Comparison of ENCODE assay signal across 8 cellular contexts in the genomic region with DNA sequence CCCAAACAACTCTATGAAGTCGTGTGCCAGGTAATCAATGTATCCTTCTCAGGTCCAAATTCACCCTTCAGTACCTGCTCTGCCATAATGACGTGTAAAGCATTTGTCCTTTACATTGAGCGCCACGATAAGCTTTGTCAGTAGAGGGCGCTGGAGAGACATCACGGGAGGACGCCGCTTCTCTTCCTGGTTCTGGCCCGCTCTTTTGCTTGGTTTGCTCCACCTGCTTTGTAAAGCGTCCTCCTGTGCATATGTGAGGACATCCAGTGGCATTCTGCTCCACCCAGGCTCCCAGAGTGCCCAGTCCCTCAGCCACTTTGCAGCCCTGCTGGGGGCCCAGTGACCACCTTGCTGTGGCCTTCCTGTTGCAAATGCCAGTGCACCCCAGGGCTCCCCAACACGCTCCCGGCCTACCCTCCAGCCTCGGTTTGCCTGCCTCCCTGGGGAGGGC.
DNase-seq lines count a peak whose midpoint lies in the region; ATAC-seq, FAIRE-seq and TF ChIP-seq lines count a peak whose summit lies in the region.

No MANE protein-coding gene starts in this region.

- H3K36me3 ChIP-seq in SK-N-SH (replicated peaks in 1 of 2; ENCODE audit: control insufficient read depth in 1 of 2, insufficient read depth in 2 of 2, low read length in 1 of 2) (no peaks in the 10 kb centered on the region), MG63 (no peaks in the 10 kb centered on the region)

- no peaks in the 10 kb centered on the region for H3F3A ChIP-seq in SK-N-SH (replicated peaks; ENCODE audit: insufficient read depth)

- H3K4me2 ChIP-seq in SK-N-SH, result no peak overlapping the region

- TF ChIP-seq CTCF in HL-60 (IDR thresholded peaks at IDR 0.05; ENCODE audit: insufficient read depth, low read length), result peak; percentile 90
- peak; percentile 59 for TF ChIP-seq CTCF in SK-N-SH (IDR thresholded peaks at IDR 0.05)
- peak; percentile 64 for TF ChIP-seq CTCF in fibroblast of mammary gland (conservative IDR thresholded peaks at IDR 0.05; ENCODE audit: control insufficient read depth, insufficient read depth, low read depth, low read length)

- no peaks in the 10 kb centered on the region for H3K79me2 ChIP-seq in SK-N-SH (ENCODE audit: insufficient read depth)

- no peak overlapping the region for H3K9ac ChIP-seq in SK-N-SH

- no peak overlapping the region for H3K27ac ChIP-seq in HL-60 (replicated peaks)
- H3K27ac ChIP-seq in SK-N-SH (ENCODE audit: low read depth in 2 of 2, low read length in 1 of 2), result no peak overlapping the region

- no peaks in the 10 kb centered on the region for H3K9me3 ChIP-seq in SK-N-SH
- H3K9me3 ChIP-seq in MG63, result no peaks in the 10 kb centered on the region

- H3K27me3 ChIP-seq in HL-60 (ENCODE audit: insufficient read depth, poor library complexity, severe bottlenecking) (no peaks in the 10 kb centered on the region), SK-N-SH (ENCODE audit: insufficient read depth) (peaks cover 5% of the 10 kb centered on the region; the same call in 1 of the 2 replicates), MG63 (no peaks in the 10 kb centered on the region)

- WGBS in SK-N-SH (ENCODE audit: low lambda C conversion rate), result 15% methylated on average over 10 of the region's 13 CpGs

- H3K4me3 ChIP-seq in HL-60 (replicated peaks; ENCODE audit: insufficient read depth, low read length) (no peak overlapping the region), SK-N-SH (ENCODE audit: low read depth in 2 of 2, low read length in 1 of 2) (no peak overlapping the region), fibroblast of mammary gland (ENCODE audit: control insufficient read depth, low read depth, low read length) (no peak overlapping the region), MG63 (no peak overlapping the region)

- H3K9me2 ChIP-seq in SK-N-SH, result no peaks in the 10 kb centered on the region

- POLR2A ChIA-PET in SK-N-SH (lab: Yijun Ruan, JAX), result no interaction called here

- H3K4me1 ChIP-seq in SK-N-SH (ENCODE audit: control insufficient read depth in 1 of 2, insufficient read depth in 2 of 2, low read depth in 1 of 2, low read length in 1 of 2), result no peaks in the 10 kb centered on the region

- H4K20me1 ChIP-seq in SK-N-SH (ENCODE audit: insufficient read depth), result no peaks in the 10 kb centered on the region

- TF ChIP-seq RAD21 in SK-N-SH (IDR thresholded peaks at IDR 0.05; ENCODE audit: low read length), result peak; percentile 43

- DNase-seq in stimulated activated CD4-positive, alpha-beta T cell treated with anti-CD3 and anti-CD28 coated beads, Interleukin-12 subunit alpha, Interleukin-12 subunit beta, amount 100 ng/mL, for 48 hours (ENCODE audit: low read depth in 2 of 3, low spot score in 1 of 3), result peak; percentile 29 to 38 (median 30)
- DNase-seq in stimulated activated CD4-positive, alpha-beta T cell treated with anti-CD3 and anti-CD28 coated beads, Interleukin-4, amount 100 ng/mL, for 4 hours, result no peak
- DNase-seq in HL-60 (ENCODE audit: low read depth in 1 of 2, low spot score in 1 of 2), result peak; percentile 57 to 84
- DNase-seq in SK-N-SH, result peak; percentile 45
- DNase-seq in fibroblast of mammary gland (ENCODE audit: low read depth), result peak; percentile 28
- peak; percentile 59 for DNase-seq in stimulated activated naive CD8-positive, alpha-beta T cell treated with anti-CD3 and anti-CD28 coated beads, Interleukin-15, Interleukin-2, amounts not matched to agents 100 U/mL and 50 U/mL, for 24 hours
- no peak for DNase-seq in MG63
- no peak for DNase-seq in urothelium cell line (ENCODE audit: low spot score)

- TF ChIP-seq EP300 in SK-N-SH (IDR thresholded peaks at IDR 0.05; ENCODE audit: borderline replicate concordance in 1 of 2, low read depth in 1 of 2, low read length in 1 of 2), result no peak

- H2AFZ ChIP-seq in SK-N-SH (ENCODE audit: low read depth), result no peak overlapping the region

- CTCF ChIA-PET in SK-N-SH (lab: Yijun Ruan, JAX), result interaction anchor here (0.8 to 1.5 kb wide), 5 partner anchors 12 to 133 kb away, joined by 3 to 6 read pairs (median 4); no protein-coding TSS in a partner anchor

- FAIRE-seq in urothelium cell line (lab: Jason Lieb, UNC), result no peak

- no peak for ATAC-seq in stimulated activated naive CD8-positive, alpha-beta T cell treated with anti-CD3 and anti-CD28 coated beads, Interleukin-15, Interleukin-2, amounts not matched to agents 100 U/mL and 50 U/mL, for 24 hours

TF ChIP-seq in SK-N-SH, 30 proteins besides CTCF, POLR2A, EP300 and RAD21:
- TF ChIP-seq, protein P1, sequence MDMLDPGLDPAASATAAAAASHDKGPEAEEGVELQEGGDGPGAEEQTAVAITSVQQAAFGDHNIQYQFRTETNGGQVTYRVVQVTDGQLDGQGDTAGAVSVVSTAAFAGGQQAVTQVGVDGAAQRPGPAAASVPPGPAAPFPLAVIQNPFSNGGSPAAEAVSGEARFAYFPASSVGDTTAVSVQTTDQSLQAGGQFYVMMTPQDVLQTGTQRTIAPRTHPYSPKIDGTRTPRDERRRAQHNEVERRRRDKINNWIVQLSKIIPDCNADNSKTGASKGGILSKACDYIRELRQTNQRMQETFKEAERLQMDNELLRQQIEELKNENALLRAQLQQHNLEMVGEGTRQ (IDR thresholded peaks at IDR 0.05; ENCODE audit: borderline replicate concordance, low read depth, low read length), result no peak
- TF ChIP-seq SMC3 (IDR thresholded peaks at IDR 0.05; ENCODE audit: low read depth, low read length), result peak; percentile 19; the same call in 1 of the 2 replicates

Comparison
In these comparisons a context has a peak if more than half of its experiments do, and no peak if none do; other contexts are left out.
1. DNase-seq: peak in stimulated activated CD4-positive, alpha-beta T cell treated with anti-CD3 and anti-CD28 coated beads, Interleukin-12 subunit alpha, Interleukin-12 subunit beta, amount 100 ng/mL, for 48 hours (3 of 3), HL-60 (2 of 2), SK-N-SH (single experiment), fibroblast of mammary gland (single experiment) and stimulated activated naive CD8-positive, alpha-beta T cell treated with anti-CD3 and anti-CD28 coated beads, Interleukin-15, Interleukin-2, amounts not matched to agents 100 U/mL and 50 U/mL, for 24 hours (single experiment); none in stimulated activated CD4-positive, alpha-beta T cell treated with anti-CD3 and anti-CD28 coated beads, Interleukin-4, amount 100 ng/mL, for 4 hours (0 of 2), MG63 (single experiment) and urothelium cell line (single experiment).
2. Peak in every context shown above with its lines, with median percentiles within 50 percentile points of each other: CTCF ChIP-seq.